2 cellular contexts compared by ENCODE assay signal in genomic region chr3:46187876-46188275, GRCh38.
TF ChIP-seq lines count a peak whose summit lies in the region.

No MANE protein-coding gene starts in this region.

TF ChIP-seq in GM23338, 12 proteins besides CTCF, POLR2A, EP300 and RAD21:
- no peak for TF ChIP-seq REST (IDR thresholded peaks at IDR 0.05; ENCODE audit: unreplicated experiment)
- TF ChIP-seq EZH2 (IDR thresholded peaks at IDR 0.05; ENCODE audit: low read depth, unreplicated experiment) = no peak
- no peak for TF ChIP-seq JUNB (IDR thresholded peaks at IDR 0.05; ENCODE audit: unreplicated experiment)
- no peak for TF ChIP-seq EZH2phosphoT487 (IDR thresholded peaks at IDR 0.05; ENCODE audit: unreplicated experiment)
- TF ChIP-seq STAT1 (IDR thresholded peaks at IDR 0.05; ENCODE audit: unreplicated experiment) = no peak
- TF ChIP-seq NANOG (IDR thresholded peaks at IDR 0.05; ENCODE audit: borderline replicate concordance) = no peak
- no peak for TF ChIP-seq ZNF462 (CRISPR knock-in tag; IDR thresholded peaks at IDR 0.05)
- TF ChIP-seq POLR2AphosphoS5 (IDR thresholded peaks at IDR 0.05; ENCODE audit: low read depth) = no peak
- TF ChIP-seq ZNF114 (CRISPR knock-in tag; IDR thresholded peaks at IDR 0.05) = no peak

TF ChIP-seq in SK-N-SH, 30 proteins besides CTCF, POLR2A, EP300 and RAD21 (continued from another document):
- TF ChIP-seq IRF3 (IDR thresholded peaks at IDR 0.05; ENCODE audit: low read depth, low read length) (no peak), JUND (IDR thresholded peaks at IDR 0.05) (no peak), MXI1 (IDR thresholded peaks at IDR 0.05; ENCODE audit: low read depth, low read length) (no peak)
